In genomic region chr7:157634401-157635147, GRCh38 we compare ENCODE assay signal across 18 cellular contexts.
A peak's percentile ranks its signal among the peaks of the same experiment; 100 is the strongest.
DNase-seq lines count a peak whose midpoint lies in the region; ATAC-seq and TF ChIP-seq lines count a peak whose summit lies in the region.
"Had no signal": no experiment of that assay in that cellular context is flagged by ENCODE, and none has a peak within 500 bp of the region (broad histone marks: within the 10 kb centered on the region; RNA-seq: fewer than 3 reads in every experiment).

No MANE protein-coding gene starts in this region.

- H3K36me3 Mint-ChIP-seq in natural killer cell treated with Interleukin-12 subunit alpha and Interleukin-12 subunit beta and Interleukin-15 and Interleukin-18, amount 100 ng/mL, for 72 hours, result no peaks in the 10 kb centered on the region
- H3K36me3 Mint-ChIP-seq in natural killer cell, result no peaks in the 10 kb centered on the region
- H3K36me3 Mint-ChIP-seq: CD4-positive, alpha-beta memory T cell; IgD-negative memory B cell had no signal

- no peak overlapping the region for H2BK20ac ChIP-seq in IMR-90 (ENCODE audit: low read depth, low read length)

- no peak overlapping the region for H3K4ac ChIP-seq in IMR-90 (ENCODE audit: low read depth, low read length)

- TF ChIP-seq RAD21 in IMR-90 (IDR thresholded peaks at IDR 0.05; ENCODE audit: low read length), result no peak

- no peaks in the 10 kb centered on the region for H4K20me1 ChIP-seq in IMR-90 (ENCODE audit: insufficient read depth, low read length)
- H4K20me1 ChIP-seq: BLaER1 treated with 17β-estradiol and CSF1 and Interleukin-3, amounts not matched to agents 10 nM and 100 nM had no signal

- H3K36me3 ChIP-seq in IMR-90 (ENCODE audit: control insufficient read depth, insufficient read depth, low read length) (no peaks in the 10 kb centered on the region), upper lobe of right lung (no peaks in the 10 kb centered on the region)
- H3K36me3 ChIP-seq: BLaER1 treated with 17β-estradiol and CSF1 and Interleukin-3, amounts not matched to agents 10 nM and 100 nM had no signal

- no peak overlapping the region for H3K18ac ChIP-seq in IMR-90 (ENCODE audit: low read depth, low read length)

- H4K8ac ChIP-seq in IMR-90 (ENCODE audit: low read depth in 2 of 2, low read length in 2 of 2), result no peak overlapping the region

- H3K27ac ChIP-seq in IMR-90 (ENCODE audit: insufficient read depth, low read length), result no peak overlapping the region
- no peak overlapping the region for H3K27ac ChIP-seq in upper lobe of right lung
- H3K27ac ChIP-seq: BLaER1 treated with 17β-estradiol and CSF1 and Interleukin-3, amounts not matched to agents 10 nM and 100 nM had no signal

- H3K9me3 Mint-ChIP-seq in natural killer cell treated with Interleukin-12 subunit alpha and Interleukin-12 subunit beta and Interleukin-15 and Interleukin-18, amount 100 ng/mL, for 72 hours, result peaks cover 2% of the 10 kb centered on the region
- H3K9me3 Mint-ChIP-seq in natural killer cell, result peaks cover 0 to 2% of the 10 kb centered on the region in 2 donors

- in situ Hi-C loops in IMR-90 (cut with MboI; ENCODE audit: low sequenced_read_pairs), result no loop called here

- no peak overlapping the region for H3K4me3 Mint-ChIP-seq in natural killer cell treated with Interleukin-12 subunit alpha and Interleukin-12 subunit beta and Interleukin-15 and Interleukin-18, amount 100 ng/mL, for 72 hours
- H3K4me3 Mint-ChIP-seq in natural killer cell, result no peak overlapping the region
- H3K4me3 Mint-ChIP-seq: B cell; CD4-positive, alpha-beta memory T cell; IgD-negative memory B cell had no signal

- intact Hi-C loops in natural killer cell (cut with micrococcal nuclease) (no loop called here), IMR-90 (cut with micrococcal nuclease) (no loop called here), upper lobe of right lung (cut with DNase I) (no loop called here)

- CTCF ChIA-PET in IMR-90 (lab: Yijun Ruan, JAX), result no interaction called here

- H3K4me1 ChIP-seq in IMR-90 (ENCODE audit: control insufficient read depth, insufficient read depth, low read length), result no peaks in the 10 kb centered on the region
- no peaks in the 10 kb centered on the region for H3K4me1 ChIP-seq in upper lobe of right lung

- no peak overlapping the region for H2AK5ac ChIP-seq in IMR-90 (ENCODE audit: low read depth, low read length)

- H3K27me3 ChIP-seq in IMR-90 (ENCODE audit: control insufficient read depth, insufficient read depth, low read length), result no peaks in the 10 kb centered on the region
- H3K27me3 ChIP-seq in upper lobe of right lung, result no peaks in the 10 kb centered on the region

- no TSS peak for BruUV-seq in IMR-90 (replicated peaks; lab: Mats Ljungman, UMichigan)

- H4K91ac ChIP-seq in IMR-90 (ENCODE audit: insufficient read depth, low read depth, low read length), result no peak overlapping the region

- no peak overlapping the region for H2AFZ ChIP-seq in IMR-90 (replicated peaks; ENCODE audit: low read length, poor library complexity)

- no peak overlapping the region for H3K4me3 ChIP-seq in IMR-90 (ENCODE audit: insufficient read depth, low read depth, low read length)
- H3K4me3 ChIP-seq in upper lobe of right lung, result no peak overlapping the region
- H3K4me3 ChIP-seq: BLaER1 treated with 17β-estradiol and CSF1 and Interleukin-3, amounts not matched to agents 10 nM and 100 nM had no signal

- peaks cover 29 to 35% of the 10 kb centered on the region in 2 donors for H3K27me3 Mint-ChIP-seq in natural killer cell treated with Interleukin-12 subunit alpha and Interleukin-12 subunit beta and Interleukin-15 and Interleukin-18, amount 100 ng/mL, for 72 hours
- H3K27me3 Mint-ChIP-seq in natural killer cell (ENCODE audit: low read depth in 2 of 2), result peaks cover 19 to 43% of the 10 kb centered on the region in 2 donors

- no peak overlapping the region for H2BK5ac ChIP-seq in IMR-90 (ENCODE audit: low read depth, low read length, poor library complexity, severe bottlenecking)

- H3K23ac ChIP-seq in IMR-90 (ENCODE audit: low read depth, low read length), result no peak overlapping the region

- no peak overlapping the region for H3K4me2 ChIP-seq in IMR-90 (ENCODE audit: low read depth, low read length)
- H3K4me2 ChIP-seq: BLaER1 treated with 17β-estradiol and CSF1 and Interleukin-3, amounts not matched to agents 10 nM and 100 nM had no signal

- 74% methylated on average over 14 of the region's 24 CpGs; no CpG with 5 or more reads in 1 of the 2 experiments for WGBS in IMR-90 (ENCODE audit: extremely low coverage in 2 of 2, insufficient read length in 1 of 2), 2 experiments

- no peak overlapping the region for H3K9ac ChIP-seq in IMR-90 (ENCODE audit: low read depth, low read length)
- H3K9ac ChIP-seq: BLaER1 treated with 17β-estradiol and CSF1 and Interleukin-3, amounts not matched to agents 10 nM and 100 nM had no signal

- TF ChIP-seq CTCF in natural killer cell (IDR thresholded peaks at IDR 0.05) (no peak), IMR-90 (conservative IDR thresholded peaks at IDR 0.05; ENCODE audit: low read depth, low read length) (no peak), upper lobe of right lung (IDR thresholded peaks at IDR 0.05) (no peak)

- no peaks in the 10 kb centered on the region for H3K9me1 ChIP-seq in IMR-90 (ENCODE audit: insufficient read depth, low read length)

- H4K5ac ChIP-seq in IMR-90 (ENCODE audit: low read depth, low read length), result no peak overlapping the region

- dilution Hi-C loops in IMR-90 (cut with HindIII; ENCODE audit: low sequenced_read_pairs, unreplicated experiment), result no loop called here

- ATAC-seq in natural killer cell treated with Interleukin-12 subunit alpha and Interleukin-12 subunit beta and Interleukin-15 and Interleukin-18, amount 100 ng/mL, for 72 hours, result peak in 1 of 2 donors; percentile 41
- ATAC-seq in natural killer cell, result no peak
- no peak for ATAC-seq in IMR-90 (ENCODE audit: low read depth)
- no peak for ATAC-seq in upper lobe of right lung
- ATAC-seq in HG03342 (IDR thresholded peaks at IDR 0.05; ENCODE audit: unreplicated experiment), result no peak

- no peak overlapping the region for H3K56ac ChIP-seq in IMR-90 (ENCODE audit: extremely low read depth, insufficient read depth, low read length)

- no peak overlapping the region for H3K14ac ChIP-seq in IMR-90 (replicated peaks; ENCODE audit: low read depth, low read length)

- peak; percentile 54 for DNase-seq in natural killer cell treated with Interleukin-12 subunit alpha and Interleukin-12 subunit beta and Interleukin-15 and Interleukin-18, amount 100 ng/mL, for 72 hours (ENCODE audit: low spot score)
- no peak for DNase-seq in natural killer cell
- no peak for DNase-seq in IMR-90
- peak; percentile 77 for DNase-seq in mesenteric fat pad (ENCODE audit: low spot score)
- DNase-seq in upper lobe of right lung, result peak; percentile 31
- DNase-seq in UCSD-AML1 (lab: John Stamatoyannopoulos, UW; ENCODE audit: unreplicated experiment), result no peak
- DNase-seq in kidney tubule cell (ENCODE audit: low spot score), result no peak
- DNase-seq: CD4-positive, alpha-beta memory T cell; DMS153; DMS79; GF-D8; GOT3; H7; KBM-7 had no signal

- H3K4me1 Mint-ChIP-seq in natural killer cell treated with Interleukin-12 subunit alpha and Interleukin-12 subunit beta and Interleukin-15 and Interleukin-18, amount 100 ng/mL, for 72 hours (ENCODE audit: low read depth in 2 of 2), result no peaks in the 10 kb centered on the region
- no peaks in the 10 kb centered on the region for H3K4me1 Mint-ChIP-seq in natural killer cell
- H3K4me1 Mint-ChIP-seq: B cell, IgD-negative memory B cell had no signal

- H3K79me1 ChIP-seq in IMR-90 (ENCODE audit: low read depth in 1 of 2, low read length in 2 of 2), result no peaks in the 10 kb centered on the region

- H2BK120ac ChIP-seq in IMR-90 (ENCODE audit: low read depth, low read length), result no peak overlapping the region

- H3K9me3 ChIP-seq in IMR-90 (ENCODE audit: control insufficient read depth, insufficient read depth, low read length) (peaks cover 28% of the 10 kb centered on the region), upper lobe of right lung (no peaks in the 10 kb centered on the region)

- peak overlapping the region; percentile 9 for H2AK9ac ChIP-seq in IMR-90 (replicated peaks; ENCODE audit: low read depth, low read length, poor library complexity)

- H2BK15ac ChIP-seq in IMR-90 (ENCODE audit: low read depth, low read length), result no peak overlapping the region

- POLR2A ChIA-PET in IMR-90 (lab: Charles Lee; ENCODE audit: unreplicated experiment), result no interaction called here

- TF ChIP-seq POLR2A in IMR-90 (IDR thresholded peaks at IDR 0.05; ENCODE audit: low read depth, low read length), result no peak

- H3K27ac Mint-ChIP-seq in natural killer cell treated with Interleukin-12 subunit alpha and Interleukin-12 subunit beta and Interleukin-15 and Interleukin-18, amount 100 ng/mL, for 72 hours, result no peak overlapping the region
- H3K27ac Mint-ChIP-seq in natural killer cell, result no peak overlapping the region
- H3K27ac Mint-ChIP-seq: B cell; CD4-positive, alpha-beta memory T cell had no signal

TF ChIP-seq in IMR-90, 13 proteins besides CTCF, POLR2A, EP300 and RAD21 (continues in another document):
- TF ChIP-seq RCOR1 (IDR thresholded peaks at IDR 0.05; ENCODE audit: insufficient replicate concordance, low read length), result no peak
- no peak for TF ChIP-seq CEBPB (IDR thresholded peaks at IDR 0.05; ENCODE audit: low read depth, low read length)
- no peak for TF ChIP-seq RFX5 (IDR thresholded peaks at IDR 0.05; ENCODE audit: low read depth, low read length)
- TF ChIP-seq MXI1 (IDR thresholded peaks at IDR 0.05; ENCODE audit: borderline replicate concordance, low read depth, low read length), result no peak
- no peak for TF ChIP-seq CHD1 (IDR thresholded peaks at IDR 0.05; ENCODE audit: low read depth, low read length)
- no peak for TF ChIP-seq ELK1 (IDR thresholded peaks at IDR 0.05; ENCODE audit: borderline replicate concordance, low read depth, low read length)
- no peak for TF ChIP-seq MAZ (IDR thresholded peaks at IDR 0.05; ENCODE audit: borderline replicate concordance, low read depth, low read length)
- no peak for TF ChIP-seq FOS (IDR thresholded peaks at IDR 0.05; ENCODE audit: low read depth, low read length)
- no peak for TF ChIP-seq MAFK (IDR thresholded peaks at IDR 0.05; ENCODE audit: low read depth, low read length)
- TF ChIP-seq NFE2L2 (IDR thresholded peaks at IDR 0.05; ENCODE audit: low read depth, low read length), result no peak
- TF ChIP-seq SMC3 (IDR thresholded peaks at IDR 0.05; ENCODE audit: low read depth, low read length), result no peak
- TF ChIP-seq BHLHE40 (IDR thresholded peaks at IDR 0.05; ENCODE audit: low read depth, low read length), result no peak

Comparison
In these comparisons a context has a peak if more than half of its experiments do, and no peak if none do; other contexts are left out.
1. DNase-seq: peak in natural killer cell treated with Interleukin-12 subunit alpha and Interleukin-12 subunit beta and Interleukin-15 and Interleukin-18, amount 100 ng/mL, for 72 hours (single experiment), mesenteric fat pad (single experiment) and upper lobe of right lung (single experiment); none in natural killer cell (single experiment), IMR-90 (single experiment), UCSD-AML1 (single experiment) and kidney tubule cell (single experiment).